ENCODE assay signal across 1 cellular context in genomic region chr2:54310314-54310713, GRCh38.
A peak's percentile ranks its signal among the peaks of the same experiment; 100 is the strongest.
TF ChIP-seq lines count a peak whose summit lies in the region.

No MANE protein-coding gene starts in this region.

TF ChIP-seq in endothelial cell of umbilical vein, 7 proteins besides CTCF, POLR2A, EP300 and RAD21:
- TF ChIP-seq, protein P1, sequence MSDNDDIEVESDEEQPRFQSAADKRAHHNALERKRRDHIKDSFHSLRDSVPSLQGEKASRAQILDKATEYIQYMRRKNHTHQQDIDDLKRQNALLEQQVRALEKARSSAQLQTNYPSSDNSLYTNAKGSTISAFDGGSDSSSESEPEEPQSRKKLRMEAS (IDR thresholded peaks at IDR 0.05; ENCODE audit: insufficient read depth, insufficient read length) = no peak
- TF ChIP-seq JUN (IDR thresholded peaks at IDR 0.05; ENCODE audit: borderline replicate concordance, insufficient read depth, insufficient read length, low read depth) (no peak), FOS (IDR thresholded peaks at IDR 0.05; ENCODE audit: borderline replicate concordance, insufficient read depth, low read length) (peak; percentile 16), MYC (IDR thresholded peaks at IDR 0.05; ENCODE audit: low read depth, low read length) (no peak)
